3 cellular contexts compared by ENCODE assay signal in the genomic region with DNA sequence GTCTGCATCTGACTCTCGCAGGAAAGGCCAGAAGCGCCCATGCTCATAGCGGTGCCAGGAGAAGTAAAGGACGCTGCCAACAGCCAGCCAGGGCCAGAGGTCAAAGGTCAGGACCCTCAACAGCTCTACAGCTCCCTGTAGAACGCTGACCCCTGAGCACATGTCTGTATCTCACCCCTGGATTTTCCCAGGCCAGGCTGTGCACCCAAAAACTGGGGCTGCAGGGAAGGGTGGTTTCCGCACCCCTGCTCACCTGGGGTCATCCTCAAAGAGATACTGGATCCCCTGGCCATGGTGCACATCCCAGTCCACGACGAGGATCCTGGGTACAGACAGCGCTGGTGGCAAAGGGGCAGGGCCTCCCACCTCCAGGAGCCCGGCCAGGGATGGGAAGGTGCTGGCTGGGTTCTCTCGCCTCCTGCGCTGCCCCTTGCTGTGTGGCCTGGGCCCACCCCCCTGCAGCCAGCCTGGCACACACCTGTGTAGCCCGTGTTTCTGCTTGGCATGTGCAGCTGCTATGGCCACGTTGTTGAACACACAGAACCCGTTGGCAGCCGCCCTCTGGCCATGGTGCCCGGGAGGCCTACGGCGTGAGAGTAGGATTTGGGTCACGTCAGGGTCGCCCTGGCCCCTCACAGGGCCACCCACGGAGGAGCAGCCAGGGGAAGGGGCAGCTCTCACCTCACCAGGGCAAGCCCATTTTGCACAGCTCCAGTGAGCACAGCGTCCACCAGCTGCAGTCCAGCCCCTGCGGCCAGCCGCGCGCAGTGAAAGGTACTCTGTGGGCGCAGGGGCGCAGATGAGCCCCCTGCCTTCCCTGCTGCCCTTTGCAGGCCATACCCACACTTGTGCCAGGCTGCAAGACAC.
TF ChIP-seq lines count a peak whose summit lies in the region.

No MANE protein-coding gene starts in this region.

TF ChIP-seq in SK-N-SH, 30 proteins besides CTCF, POLR2A, EP300 and RAD21:
- TF ChIP-seq NRF1 (IDR thresholded peaks at IDR 0.05; ENCODE audit: low read depth, low read length) (no peak), FOSL2 (IDR thresholded peaks at IDR 0.05; ENCODE audit: borderline replicate concordance, low read depth) (no peak), EZH2phosphoT487 (IDR thresholded peaks at IDR 0.05; ENCODE audit: borderline replicate concordance, low read depth) (no peak)

TF ChIP-seq in SK-N-SH treated with all-trans-retinoic acid at 6 μM for 48 hours, 23 proteins besides CTCF, POLR2A, EP300 and RAD21 (continues in another document):
- TF ChIP-seq ZNF8 (CRISPR knock-in tag; IDR thresholded peaks at IDR 0.05) (no peak), POU6F1 (CRISPR knock-in tag; IDR thresholded peaks at IDR 0.05; ENCODE audit: borderline replicate concordance, low read depth) (no peak), ARNTL (CRISPR knock-in tag; IDR thresholded peaks at IDR 0.05; ENCODE audit: borderline replicate concordance, low read depth) (no peak), CSDC2 (CRISPR knock-in tag; IDR thresholded peaks at IDR 0.05) (no peak), BACH2 (CRISPR knock-in tag; IDR thresholded peaks at IDR 0.05; ENCODE audit: borderline replicate concordance) (no peak), SNAI2 (CRISPR knock-in tag; IDR thresholded peaks at IDR 0.05) (no peak), TOX (CRISPR knock-in tag; IDR thresholded peaks at IDR 0.05; ENCODE audit: borderline replicate concordance) (no peak), TCF4 (CRISPR knock-in tag; IDR thresholded peaks at IDR 0.05; ENCODE audit: borderline replicate concordance) (no peak), PPARA (CRISPR knock-in tag; IDR thresholded peaks at IDR 0.05; ENCODE audit: borderline replicate concordance) (no peak), OSR1 (CRISPR knock-in tag; IDR thresholded peaks at IDR 0.05) (no peak), CSRNP3 (CRISPR knock-in tag; IDR thresholded peaks at IDR 0.05) (no peak), ZNF70 (CRISPR knock-in tag; IDR thresholded peaks at IDR 0.05) (no peak), ZFP30 (CRISPR knock-in tag; IDR thresholded peaks at IDR 0.05) (no peak), ZFP3 (CRISPR knock-in tag; IDR thresholded peaks at IDR 0.05) (no peak), ISL1 (CRISPR knock-in tag; IDR thresholded peaks at IDR 0.05) (no peak), ZC3H10 (CRISPR knock-in tag; IDR thresholded peaks at IDR 0.05) (no peak), GLIS3 (CRISPR knock-in tag; IDR thresholded peaks at IDR 0.05) (no peak)
- TF ChIP-seq, protein P1, sequence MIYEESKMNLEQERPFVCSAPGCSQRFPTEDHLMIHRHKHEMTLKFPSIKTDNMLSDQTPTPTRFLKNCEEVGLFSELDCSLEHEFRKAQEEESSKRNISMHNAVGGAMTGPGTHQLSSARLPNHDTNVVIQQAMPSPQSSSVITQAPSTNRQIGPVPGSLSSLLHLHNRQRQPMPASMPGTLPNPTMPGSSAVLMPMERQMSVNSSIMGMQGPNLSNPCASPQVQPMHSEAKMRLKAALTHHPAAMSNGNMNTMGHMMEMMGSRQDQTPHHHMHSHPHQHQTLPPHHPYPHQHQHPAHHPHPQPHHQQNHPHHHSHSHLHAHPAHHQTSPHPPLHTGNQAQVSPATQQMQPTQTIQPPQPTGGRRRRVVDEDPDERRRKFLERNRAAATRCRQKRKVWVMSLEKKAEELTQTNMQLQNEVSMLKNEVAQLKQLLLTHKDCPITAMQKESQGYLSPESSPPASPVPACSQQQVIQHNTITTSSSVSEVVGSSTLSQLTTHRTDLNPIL (CRISPR knock-in tag; IDR thresholded peaks at IDR 0.05; ENCODE audit: low read depth), result no peak
- TF ChIP-seq, protein P2, sequence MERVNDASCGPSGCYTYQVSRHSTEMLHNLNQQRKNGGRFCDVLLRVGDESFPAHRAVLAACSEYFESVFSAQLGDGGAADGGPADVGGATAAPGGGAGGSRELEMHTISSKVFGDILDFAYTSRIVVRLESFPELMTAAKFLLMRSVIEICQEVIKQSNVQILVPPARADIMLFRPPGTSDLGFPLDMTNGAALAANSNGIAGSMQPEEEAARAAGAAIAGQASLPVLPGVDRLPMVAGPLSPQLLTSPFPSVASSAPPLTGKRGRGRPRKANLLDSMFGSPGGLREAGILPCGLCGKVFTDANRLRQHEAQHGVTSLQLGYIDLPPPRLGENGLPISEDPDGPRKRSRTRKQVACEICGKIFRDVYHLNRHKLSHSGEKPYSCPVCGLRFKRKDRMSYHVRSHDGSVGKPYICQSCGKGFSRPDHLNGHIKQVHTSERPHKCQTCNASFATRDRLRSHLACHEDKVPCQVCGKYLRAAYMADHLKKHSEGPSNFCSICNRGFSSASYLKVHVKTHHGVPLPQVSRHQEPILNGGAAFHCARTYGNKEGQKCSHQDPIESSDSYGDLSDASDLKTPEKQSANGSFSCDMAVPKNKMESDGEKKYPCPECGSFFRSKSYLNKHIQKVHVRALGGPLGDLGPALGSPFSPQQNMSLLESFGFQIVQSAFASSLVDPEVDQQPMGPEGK (CRISPR knock-in tag; IDR thresholded peaks at IDR 0.05; ENCODE audit: borderline replicate concordance), result no peak

TF ChIP-seq in GM12878, 131 proteins besides CTCF, POLR2A, EP300 and RAD21:
- TF ChIP-seq POLR2AphosphoS5 (IDR thresholded peaks at IDR 0.05; ENCODE audit: low read length) (no peak), MYB (IDR thresholded peaks at IDR 0.05; ENCODE audit: borderline replicate concordance, low read depth, low read length) (no peak), NR2C1 (IDR thresholded peaks at IDR 0.05) (peak; percentile 38; the same call in 1 of the 2 replicates)
